Comparison of ENCODE assay signal across 22 cellular contexts in the genomic region with DNA sequence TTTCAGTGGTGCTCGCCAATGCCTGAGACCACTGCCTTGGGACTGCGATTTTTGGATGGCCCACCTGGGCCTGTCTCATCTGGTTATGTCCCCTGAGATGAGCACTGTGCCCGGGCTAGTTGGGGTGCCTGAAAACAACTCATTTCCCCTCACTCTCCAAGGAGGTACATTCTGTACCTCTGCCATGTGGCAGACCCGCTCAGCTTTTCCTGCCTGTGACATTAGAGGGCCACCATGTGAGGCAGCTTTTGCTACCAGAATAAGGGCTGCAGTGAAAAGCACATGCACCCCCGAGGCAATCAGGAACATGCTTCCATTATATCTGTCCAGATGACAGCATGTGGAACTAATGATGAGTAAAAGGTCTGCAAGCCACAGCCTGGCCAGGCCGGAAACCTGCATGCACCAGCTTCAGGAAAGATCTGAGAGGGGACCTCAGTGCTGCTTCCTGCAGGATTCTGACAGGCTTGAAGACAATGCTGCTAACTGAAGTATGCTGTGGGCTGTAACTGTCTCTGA. TPM values are rescaled to one million over a fixed set of nuclear protein-coding genes. Genes with fewer than 3 reads are reported as not detected.
A peak's percentile ranks its signal among the peaks of the same experiment; 100 is the strongest.
DNase-seq lines count a peak whose midpoint lies in the region; ATAC-seq, FAIRE-seq and TF ChIP-seq lines count a peak whose summit lies in the region.
"Had no signal": no experiment of that assay in that cellular context is flagged by ENCODE, and none has a peak within 500 bp of the region (broad histone marks: within the 10 kb centered on the region; RNA-seq: fewer than 3 reads in every experiment).

No MANE protein-coding gene starts in this region.

- ATAC-seq in SK-N-SH treated with all-trans-retinoic acid at 6 μM for 48 hours, result peak; percentile 48; the same call in 2 of the 3 replicates
- ATAC-seq in WTC11, result no peak
- ATAC-seq in HG02623 (IDR thresholded peaks at IDR 0.05; ENCODE audit: unreplicated experiment), result no peak
- ATAC-seq: activated T-cell treated with anti-CD3 and anti-CD28 coated beads, Interleukin-2, amount 50 U/mL, for 72 hours; stimulated activated naive B cell treated with anti-CD40 and anti-IgM and Interleukin-4, amounts not matched to agents 10 μg/mL and 1 μg/mL and 100 μg/mL, for 72 hours; T-cell had no signal

- CTCF ChIA-PET in WTC11 (lab: Charles Lee), result no interaction called here

- H3K4me3 Mint-ChIP-seq in glutamatergic neuron (ENCODE audit: unreplicated experiment) (no peak overlapping the region), WTC11 (no peak overlapping the region)
- H3K4me3 Mint-ChIP-seq: activated naive CD4-positive, alpha-beta T cell treated with anti-CD3 and anti-CD28 coated beads for 36 hours; activated T-cell treated with anti-CD3 and anti-CD28 coated beads, Interleukin-2, amount 50 U/mL, for 72 hours; CD8-positive, alpha-beta memory T cell; central memory CD8-positive, alpha-beta T cell; stimulated activated naive B cell treated with anti-CD40 and anti-IgM and Interleukin-4, amounts not matched to agents 10 μg/mL and 1 μg/mL and 100 μg/mL, for 72 hours; T-cell had no signal

- H3K27ac Mint-ChIP-seq in glutamatergic neuron (ENCODE audit: unreplicated experiment), result peak overlapping the region; percentile 15
- no peak overlapping the region for H3K27ac Mint-ChIP-seq in WTC11
- H3K27ac Mint-ChIP-seq: activated naive CD4-positive, alpha-beta T cell treated with anti-CD3 and anti-CD28 coated beads for 36 hours; activated T-cell treated with anti-CD3 and anti-CD28 coated beads, Interleukin-2, amount 50 U/mL, for 72 hours; CD8-positive, alpha-beta memory T cell; stimulated activated naive B cell treated with anti-CD40 and anti-IgM and Interleukin-4, amounts not matched to agents 10 μg/mL and 1 μg/mL and 100 μg/mL, for 72 hours; T-cell had no signal

- peaks cover 2% of the 10 kb centered on the region for H3K4me1 Mint-ChIP-seq in glutamatergic neuron (ENCODE audit: low read depth, unreplicated experiment)
- H3K4me1 Mint-ChIP-seq in WTC11, result peaks cover 5% of the 10 kb centered on the region; the same call in 1 of the 2 replicates
- H3K4me1 Mint-ChIP-seq: central memory CD8-positive, alpha-beta T cell; stimulated activated naive B cell treated with anti-CD40 and anti-IgM and Interleukin-4, amounts not matched to agents 10 μg/mL and 1 μg/mL and 100 μg/mL, for 72 hours had no signal

- H3K9me3 Mint-ChIP-seq in glutamatergic neuron (ENCODE audit: unreplicated experiment), result no peaks in the 10 kb centered on the region
- H3K9me3 Mint-ChIP-seq in WTC11, result no peaks in the 10 kb centered on the region
- H3K9me3 Mint-ChIP-seq: activated naive CD4-positive, alpha-beta T cell treated with anti-CD3 and anti-CD28 coated beads for 36 hours; activated T-cell treated with anti-CD3 and anti-CD28 coated beads, Interleukin-2, amount 50 U/mL, for 72 hours; CD8-positive, alpha-beta memory T cell; central memory CD8-positive, alpha-beta T cell; T-cell had no signal

- peak; percentile 62 for FAIRE-seq in HTR-8/SVneo (lab: Jason Lieb, UNC)
- FAIRE-seq: keratinocyte, small intestine had no signal

- DNase-seq in EH (ENCODE audit: low read depth), result peak; percentile 62
- DNase-seq in HTR-8/SVneo (ENCODE audit: insufficient read length, low spot score), result no peak
- DNase-seq in glutamatergic neuron, result no peak
- DNase-seq in WTC11 (ENCODE audit: low spot score), result no peak
- DNase-seq in cortex of kidney (lab: John Stamatoyannopoulos, UW), result no peak
- DNase-seq: activated CD4-positive, alpha-beta T cell treated with anti-CD3 and anti-CD28 coated beads for 4 hours; activated naive CD4-positive, alpha-beta T cell treated with anti-CD3 and anti-CD28 coated beads for 36 hours; activated T-cell treated with anti-CD3 and anti-CD28 coated beads, Interleukin-2, amount 50 U/mL, for 72 hours; aorta; CD8-positive, alpha-beta memory T cell; DMS79; NCI-H187 treated with DMSO at 0.1 percent for 48 hours; NCI-H226; NCI-H774; SHP77; small intestine; stimulated activated naive B cell treated with anti-CD40 and anti-IgM and Interleukin-4, amounts not matched to agents 10 μg/mL and 1 μg/mL and 100 μg/mL, for 72 hours; T-cell had no signal

- TF ChIP-seq CTCF in glutamatergic neuron (IDR thresholded peaks at IDR 0.05; ENCODE audit: partially characterized antibody, unreplicated experiment) (no peak), WTC11 (IDR thresholded peaks at IDR 0.05) (no peak)

- H3K27me3 Mint-ChIP-seq in glutamatergic neuron (ENCODE audit: unreplicated experiment) (no peaks in the 10 kb centered on the region), WTC11 (ENCODE audit: low read depth) (peaks cover under 1% of the 10 kb centered on the region; the same call in 1 of the 2 replicates)

- POLR2A ChIA-PET in WTC11 (lab: Charles Lee), result interaction anchor here (0.6 to 1.0 kb wide), 2 partner anchors 11 to 17 kb away, joined by 3 to 4 read pairs; a partner anchor contains a TSS

- H3K36me3 Mint-ChIP-seq in glutamatergic neuron (ENCODE audit: unreplicated experiment) (no peaks in the 10 kb centered on the region), WTC11 (no peaks in the 10 kb centered on the region)
- H3K36me3 Mint-ChIP-seq: CD8-positive, alpha-beta memory T cell; stimulated activated naive B cell treated with anti-CD40 and anti-IgM and Interleukin-4, amounts not matched to agents 10 μg/mL and 1 μg/mL and 100 μg/mL, for 72 hours; T-cell had no signal

TF ChIP-seq in SK-N-SH treated with all-trans-retinoic acid at 6 μM for 48 hours, 23 proteins besides CTCF, POLR2A, EP300 and RAD21:
- TF ChIP-seq TCF4 (CRISPR knock-in tag; IDR thresholded peaks at IDR 0.05; ENCODE audit: borderline replicate concordance), result peak; percentile 86
- TF ChIP-seq, protein P1, sequence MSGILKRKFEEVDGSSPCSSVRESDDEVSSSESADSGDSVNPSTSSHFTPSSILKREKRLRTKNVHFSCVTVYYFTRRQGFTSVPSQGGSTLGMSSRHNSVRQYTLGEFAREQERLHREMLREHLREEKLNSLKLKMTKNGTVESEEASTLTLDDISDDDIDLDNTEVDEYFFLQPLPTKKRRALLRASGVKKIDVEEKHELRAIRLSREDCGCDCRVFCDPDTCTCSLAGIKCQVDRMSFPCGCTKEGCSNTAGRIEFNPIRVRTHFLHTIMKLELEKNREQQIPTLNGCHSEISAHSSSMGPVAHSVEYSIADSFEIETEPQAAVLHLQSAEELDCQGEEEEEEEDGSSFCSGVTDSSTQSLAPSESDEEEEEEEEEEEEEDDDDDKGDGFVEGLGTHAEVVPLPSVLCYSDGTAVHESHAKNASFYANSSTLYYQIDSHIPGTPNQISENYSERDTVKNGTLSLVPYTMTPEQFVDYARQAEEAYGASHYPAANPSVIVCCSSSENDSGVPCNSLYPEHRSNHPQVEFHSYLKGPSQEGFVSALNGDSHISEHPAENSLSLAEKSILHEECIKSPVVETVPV (CRISPR knock-in tag; IDR thresholded peaks at IDR 0.05), result no peak

TF ChIP-seq in WTC11, 78 proteins besides CTCF, POLR2A, EP300 and RAD21:
- no peak for TF ChIP-seq NR3C1 (CRISPR knock-in tag; conservative IDR thresholded peaks at IDR 0.05; ENCODE audit: low read depth)
- no peak for TF ChIP-seq ESRRA (CRISPR knock-in tag; IDR thresholded peaks at IDR 0.05; ENCODE audit: borderline replicate concordance)
- no peak for TF ChIP-seq FOXJ3 (CRISPR knock-in tag; IDR thresholded peaks at IDR 0.05; ENCODE audit: borderline replicate concordance)
- TF ChIP-seq ELF4 (CRISPR knock-in tag; IDR thresholded peaks at IDR 0.05; ENCODE audit: low read depth), result no peak
- TF ChIP-seq ETV6 (CRISPR knock-in tag; IDR thresholded peaks at IDR 0.05), result no peak
- TF ChIP-seq, protein P2, sequence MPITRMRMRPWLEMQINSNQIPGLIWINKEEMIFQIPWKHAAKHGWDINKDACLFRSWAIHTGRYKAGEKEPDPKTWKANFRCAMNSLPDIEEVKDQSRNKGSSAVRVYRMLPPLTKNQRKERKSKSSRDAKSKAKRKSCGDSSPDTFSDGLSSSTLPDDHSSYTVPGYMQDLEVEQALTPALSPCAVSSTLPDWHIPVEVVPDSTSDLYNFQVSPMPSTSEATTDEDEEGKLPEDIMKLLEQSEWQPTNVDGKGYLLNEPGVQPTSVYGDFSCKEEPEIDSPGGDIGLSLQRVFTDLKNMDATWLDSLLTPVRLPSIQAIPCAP (CRISPR knock-in tag; IDR thresholded peaks at IDR 0.05), result no peak
- TF ChIP-seq, protein P3, sequence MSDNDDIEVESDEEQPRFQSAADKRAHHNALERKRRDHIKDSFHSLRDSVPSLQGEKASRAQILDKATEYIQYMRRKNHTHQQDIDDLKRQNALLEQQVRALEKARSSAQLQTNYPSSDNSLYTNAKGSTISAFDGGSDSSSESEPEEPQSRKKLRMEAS (CRISPR knock-in tag; IDR thresholded peaks at IDR 0.05), result no peak
- no peak for TF ChIP-seq RORB (CRISPR knock-in tag; IDR thresholded peaks at IDR 0.05)
- TF ChIP-seq, protein P4, sequence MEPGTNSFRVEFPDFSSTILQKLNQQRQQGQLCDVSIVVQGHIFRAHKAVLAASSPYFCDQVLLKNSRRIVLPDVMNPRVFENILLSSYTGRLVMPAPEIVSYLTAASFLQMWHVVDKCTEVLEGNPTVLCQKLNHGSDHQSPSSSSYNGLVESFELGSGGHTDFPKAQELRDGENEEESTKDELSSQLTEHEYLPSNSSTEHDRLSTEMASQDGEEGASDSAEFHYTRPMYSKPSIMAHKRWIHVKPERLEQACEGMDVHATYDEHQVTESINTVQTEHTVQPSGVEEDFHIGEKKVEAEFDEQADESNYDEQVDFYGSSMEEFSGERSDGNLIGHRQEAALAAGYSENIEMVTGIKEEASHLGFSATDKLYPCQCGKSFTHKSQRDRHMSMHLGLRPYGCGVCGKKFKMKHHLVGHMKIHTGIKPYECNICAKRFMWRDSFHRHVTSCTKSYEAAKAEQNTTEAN (CRISPR knock-in tag; IDR thresholded peaks at IDR 0.05), result no peak

RNA-seq across cellular contexts. Expression of a gene that starts 11.3 kb away (rescaled TPM):
- 161 TPM for total RNA-seq in glutamatergic neuron (ENCODE audit: unreplicated experiment)
- total RNA-seq in WTC11 (2021), result 107 to 141 TPM (median 139 TPM) in 3 replicates
